ENCODE assay signal across 27 cellular contexts in the genomic region with DNA sequence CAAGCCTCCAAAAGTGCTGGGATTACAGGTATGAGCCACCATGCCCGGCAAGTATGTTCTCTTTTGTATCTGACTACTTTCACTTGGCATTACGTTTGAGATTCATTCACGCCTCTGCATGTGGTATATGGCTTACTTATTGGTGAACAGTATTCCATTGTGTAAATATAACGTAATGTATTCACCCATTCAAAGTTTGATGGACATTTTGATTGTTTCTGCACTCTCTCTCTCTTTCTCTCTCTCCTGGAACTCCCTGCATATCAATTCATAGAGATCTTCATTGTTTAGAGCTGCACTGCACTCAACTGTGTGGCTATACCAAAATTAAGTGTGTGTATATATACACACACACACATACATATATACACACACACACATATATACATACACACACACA.
"Had no signal": no experiment of that assay in that cellular context is flagged by ENCODE, and none has a peak within 500 bp of the region (broad histone marks: within the 10 kb centered on the region; RNA-seq: fewer than 3 reads in every experiment).

No MANE protein-coding gene starts in this region.

- FAIRE-seq: keratinocyte had no signal

- H3K27me3 ChIP-seq: neural progenitor cell, neutrophil, right atrium auricular region, tibial nerve, uterus had no signal

- H3K36me3 ChIP-seq: uterus had no signal

- H3K4me1 Mint-ChIP-seq: nephron, neural progenitor cell had no signal

- H3K9ac ChIP-seq: neural progenitor cell, parathyroid adenoma had no signal

- H3K9me3 Mint-ChIP-seq: naive thymus-derived CD8-positive, alpha-beta T cell; nephron; neural progenitor cell; stimulated activated naive CD8-positive, alpha-beta T cell treated with anti-CD3 and anti-CD28 coated beads, Interleukin-15, Interleukin-2, amounts not matched to agents 100 ng/mL and 50 ng/mL, for 24 hours; type B pancreatic cell had no signal

- H3K27ac Mint-ChIP-seq: nephron; neural progenitor cell; progenitor cell of endocrine pancreas; stimulated activated naive CD8-positive, alpha-beta T cell treated with anti-CD3 and anti-CD28 coated beads, Interleukin-15, Interleukin-2, amounts not matched to agents 100 ng/mL and 50 ng/mL, for 24 hours; type B pancreatic cell had no signal

- H3K27me3 Mint-ChIP-seq: naive thymus-derived CD8-positive, alpha-beta T cell; progenitor cell of endocrine pancreas; stimulated activated naive CD8-positive, alpha-beta T cell treated with anti-CD3 and anti-CD28 coated beads, Interleukin-15, Interleukin-2, amounts not matched to agents 100 ng/mL and 50 ng/mL, for 24 hours; type B pancreatic cell had no signal

- H3K27ac ChIP-seq: lower lobe of right lung, neural progenitor cell, neutrophil, parathyroid adenoma, right atrium auricular region, skin epidermis, tibial nerve, uterus had no signal

- DNase-seq: hippocampal formation; kidney glomerular epithelial cell; left cardiac atrium; lower lobe of right lung; mammary epithelial cell; mesenchymal stem cell; naive thymus-derived CD8-positive, alpha-beta T cell; occipital lobe; stimulated activated CD4-positive, alpha-beta T cell treated with anti-CD3 and anti-CD28 coated beads, Interleukin-12 subunit alpha, Interleukin-12 subunit beta, amount 100 ng/mL, for 4 hours; stimulated activated CD4-positive, alpha-beta T cell treated with anti-CD3 and anti-CD28 coated beads, Interleukin-15, amount 100 ng/mL, for 24 hours; stimulated activated CD4-positive, alpha-beta T cell treated with anti-CD3 and anti-CD28 coated beads, Interleukin-2, amount 100 ng/mL, for 24 hours; stimulated activated CD4-positive, alpha-beta T cell treated with anti-CD3 and anti-CD28 coated beads, Interleukin-4, amount 100 ng/mL, for 1 hour; stimulated activated naive CD4-positive, alpha-beta T cell; uterus had no signal

- H2AFZ ChIP-seq: neural progenitor cell, parathyroid adenoma had no signal

- H3K4me3 ChIP-seq: lower lobe of right lung, neural progenitor cell, right atrium auricular region, skin epidermis, tibial nerve, uterus had no signal

- H3K79me2 ChIP-seq: parathyroid adenoma had no signal

- H3K4me2 ChIP-seq: neural progenitor cell had no signal

- H3K4me3 Mint-ChIP-seq: naive thymus-derived CD8-positive, alpha-beta T cell; nephron; neural progenitor cell; stimulated activated naive CD8-positive, alpha-beta T cell treated with anti-CD3 and anti-CD28 coated beads, Interleukin-15, Interleukin-2, amounts not matched to agents 100 ng/mL and 50 ng/mL, for 24 hours; type B pancreatic cell had no signal

- H3K4me1 ChIP-seq: lower lobe of right lung, neural progenitor cell, parathyroid adenoma, right atrium auricular region, tibial nerve, uterus had no signal

- ATAC-seq: left cardiac atrium; left lobe of liver; lower lobe of right lung; naive thymus-derived CD8-positive, alpha-beta T cell; sciatic nerve had no signal

- H3K9me3 ChIP-seq: lower lobe of right lung, neutrophil, right atrium auricular region, tibial nerve, uterus had no signal
